In the genomic region with DNA sequence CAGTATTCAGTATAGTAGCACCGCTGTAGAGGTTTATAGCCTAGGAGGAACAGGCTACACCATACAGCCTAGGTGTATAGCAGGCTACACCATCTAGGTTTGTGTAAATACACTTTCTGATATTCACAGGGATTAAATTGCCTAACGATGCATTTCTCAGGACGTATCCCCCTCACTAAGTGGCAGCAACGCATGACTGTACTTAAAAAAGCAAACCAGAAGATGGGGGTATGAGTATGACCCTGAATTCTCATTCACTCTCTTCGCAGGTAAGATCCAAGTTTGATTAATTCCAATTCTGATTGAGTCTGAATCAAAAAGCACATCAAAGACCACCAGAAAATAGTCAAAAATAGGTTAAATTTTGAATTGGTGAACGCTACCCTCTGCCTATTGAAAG, we compare ENCODE assay signal across 8 cellular contexts. TPM values are rescaled to one million over a fixed set of nuclear protein-coding genes. Genes with fewer than 3 reads are reported as not detected.
A peak's percentile ranks its signal among the peaks of the same experiment; 100 is the strongest.
DNase-seq lines count a peak whose midpoint lies in the region; ATAC-seq and TF ChIP-seq lines count a peak whose summit lies in the region.

No MANE protein-coding gene starts in this region.

- no peaks in the 10 kb centered on the region for H3K9me3 ChIP-seq in psoas muscle

- no peaks in the 10 kb centered on the region for H3K27me3 ChIP-seq in psoas muscle (ENCODE audit: insufficient read depth in 3 of 3, low read length in 2 of 3)

- ATAC-seq in psoas muscle (no peak), GM21737 (IDR thresholded peaks at IDR 0.05; ENCODE audit: unreplicated experiment) (no peak), GM18907 (IDR thresholded peaks at IDR 0.05; ENCODE audit: unreplicated experiment) (no peak)

- peak; percentile 16 for DNase-seq in GM12865 (ENCODE audit: low read depth)
- peak; percentile 66 for DNase-seq in OCI-M1 (lab: John Stamatoyannopoulos, UW)
- DNase-seq in epithelial cell of esophagus (ENCODE audit: low read depth): peak; percentile 7
- DNase-seq in psoas muscle: no peak
- DNase-seq in NCI-H2029 (lab: John Stamatoyannopoulos, UW): no peak
- no peak for DNase-seq in HUDEP-2 (lab: John Stamatoyannopoulos, UW; ENCODE audit: unreplicated experiment in 76 of 76)

- peaks cover 0 to 22% of the 10 kb centered on the region in 2 donors for H3K36me3 ChIP-seq in psoas muscle (ENCODE audit: insufficient read depth in 1 of 2, low read depth in 1 of 2)

- H3K4me3 ChIP-seq in GM12865 (ENCODE audit: low read depth, low read length) (peak overlapping the region; percentile 90), epithelial cell of esophagus (ENCODE audit: low read length) (peak overlapping the region; percentile 71), psoas muscle (peak overlapping the region; percentile 80)

- H3K27ac ChIP-seq in psoas muscle: peak overlapping the region; percentile 80

- intact Hi-C loops in psoas muscle (cut with DNase I): no loop called here

- 28 to 32% (median 30%) methylated on average over 6 of the region's 6 CpGs for WGBS in psoas muscle, 3 donors

- TF ChIP-seq CTCF in GM12865 (IDR thresholded peaks at IDR 0.05; ENCODE audit: insufficient read depth, low read depth, low read length, missing control alignments) (no peak), epithelial cell of esophagus (IDR thresholded peaks at IDR 0.05; ENCODE audit: insufficient read depth, low read depth, low read length, missing control alignments) (no peak), psoas muscle (IDR thresholded peaks at IDR 0.05) (no peak)

- peaks cover 18% of the 10 kb centered on the region for H3K4me1 ChIP-seq in psoas muscle

RNA-seq across cellular contexts. Expression of a gene that starts 1.0 kb away (rescaled TPM):
- total RNA-seq in psoas muscle: 10 to 100 TPM in 1 of 4 donors, 1 to 10 TPM in 3; 6.6 to 12.8 (median 8.8) TPM
- 10 to 100 TPM in 2 of 3 donors, 1 to 10 TPM in 1; 6.1 to 14.3 (median 11.5) TPM for polyA plus RNA-seq in psoas muscle

Comparison
In these comparisons a context has a peak if more than half of its experiments do, and no peak if none do; other contexts are left out.
1. DNase-seq: peak in GM12865 (single experiment), OCI-M1 (single experiment) and epithelial cell of esophagus (single experiment); none in psoas muscle (0 of 2), NCI-H2029 (single experiment) and HUDEP-2 (0 of 76).
2. Peak in every context shown above with its lines, with median percentiles within 50 percentile points of each other: H3K4me3 ChIP-seq.